34 cellular contexts compared by ENCODE assay signal in the genomic region with DNA sequence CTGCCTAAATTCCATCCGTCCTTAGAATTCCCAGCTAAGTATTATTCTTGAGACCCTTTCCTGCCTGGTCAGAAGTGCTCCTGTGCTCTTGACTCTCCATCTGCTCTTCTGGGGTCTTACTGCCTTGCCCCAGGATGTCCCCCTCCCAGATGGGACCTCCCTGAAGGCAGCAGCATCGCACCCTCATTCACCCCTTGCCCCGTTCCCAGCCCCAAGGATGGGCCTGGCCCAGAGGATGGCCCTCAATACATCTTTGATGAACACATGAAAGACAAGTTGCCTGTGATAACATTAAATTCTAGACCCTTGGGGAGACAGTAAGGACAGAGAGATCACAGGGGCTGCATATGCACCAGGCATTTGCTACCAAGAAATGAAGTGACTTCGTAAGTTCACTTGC.
"Had no signal": no experiment of that assay in that cellular context is flagged by ENCODE, and none has a peak within 500 bp of the region (broad histone marks: within the 10 kb centered on the region; RNA-seq: fewer than 3 reads in every experiment).

No MANE protein-coding gene starts in this region.

- H3K9me3 ChIP-seq: Peyer's patch had no signal

- H3K36me3 ChIP-seq: adrenal gland, brain microvascular endothelial cell, Peyer's patch had no signal

- H3K4me1 ChIP-seq: adrenal gland had no signal

- ATAC-seq: activated naive CD4-positive, alpha-beta T cell treated with anti-CD3 and anti-CD28 coated beads, Interleukin-2, amount 50 U/mL, for 72 hours; activated T-cell treated with anti-CD3 and anti-CD28 coated beads, Interleukin-2, amount 50 U/mL, for 4 hours; PC-3; SK-N-SH treated with all-trans-retinoic acid at 6 μM for 48 hours; T-cell had no signal

- H3K27ac Mint-ChIP-seq: activated B cell treated with CpG ODN at 0.5 μM for 24 hours; activated CD4-positive, alpha-beta memory T cell treated with anti-CD3 and anti-CD28 coated beads for 36 hours; activated naive CD4-positive, alpha-beta T cell treated with anti-CD3 and anti-CD28 coated beads for 36 hours; activated T-helper 1 cell treated with anti-CD3 and anti-CD28 coated beads, Interleukin-12 subunit alpha, Interleukin-12 subunit beta, Interleukin-2, Interleukin-4 antibody, amounts not matched to agents 30 ng/mL and 10 ng/mL and 1 ng/mL, durations not matched to agents 14 hours and 24 hours and 36 hours had no signal

- H3K4me3 Mint-ChIP-seq: activated B cell treated with CpG ODN at 0.5 μM for 24 hours; activated CD4-positive, alpha-beta memory T cell treated with anti-CD3 and anti-CD28 coated beads for 36 hours; activated naive CD4-positive, alpha-beta T cell treated with anti-CD3 and anti-CD28 coated beads for 36 hours; activated T-cell treated with anti-CD3 and anti-CD28 coated beads, Interleukin-2, amount 50 U/mL, for 4 hours; activated T-helper 1 cell treated with anti-CD3 and anti-CD28 coated beads, Interleukin-12 subunit alpha, Interleukin-12 subunit beta, Interleukin-2, Interleukin-4 antibody, amounts not matched to agents 30 ng/mL and 10 ng/mL and 1 ng/mL, durations not matched to agents 14 hours and 24 hours and 36 hours; T-cell had no signal

- H3K4me1 Mint-ChIP-seq: activated B cell treated with CpG ODN at 0.5 μM for 24 hours, T-cell had no signal

- H3K27ac ChIP-seq: adrenal gland, brain microvascular endothelial cell, Peyer's patch, VCaP had no signal

- DNase-seq: activated B cell treated with CpG ODN at 0.5 μM for 24 hours; activated CD4-positive, alpha-beta memory T cell treated with anti-CD3 and anti-CD28 coated beads for 36 hours; activated CD4-positive, alpha-beta T cell treated with anti-CD3 and anti-CD28 coated beads for 4 hours; activated CD4-positive, alpha-beta T cell treated with anti-CD3 and anti-CD28 coated beads, Interleukin-2, amount 50 U/mL, for 1 hour; activated CD4-positive, CD25-positive, alpha-beta regulatory T cell treated with anti-CD3 and anti-CD28 coated beads, Interleukin-2, amount 50 U/mL, for 72 hours; activated CD8-positive, alpha-beta memory T cell treated with anti-CD3 and anti-CD28 coated beads, Interleukin-2, amount 50 U/mL, for 4 hours; activated gamma-delta T cell treated with Interleukin-2 at 50 U/mL for 16 hours; activated naive CD4-positive, alpha-beta T cell treated with anti-CD3 and anti-CD28 coated beads for 36 hours; activated T-cell treated with anti-CD3 and anti-CD28 coated beads for 4 hours; activated T-cell treated with anti-CD3 and anti-CD28 coated beads, Interleukin-2, amount 50 U/mL, for 4 hours; adrenal gland; brain microvascular endothelial cell; Karpas-422; KBM-7; NCI-H1105; NCI-H1436; NCI-H1694; NCI-H1930; NCI-H2171; NCI-H510A; NCI-H526; NCI-H748 treated with DMSO at 0.1 percent for 48 hours; NK-92 treated with Interleukin-12 subunit alpha and Interleukin-12 subunit beta, amount 100 ng/mL, for 24 hours; PC-3; RPMI8226; SIG-M5; T-cell; T-helper 2 cell; T-helper 9 cell had no signal

- H3K4me3 ChIP-seq: adrenal gland, Peyer's patch had no signal

- H3K36me3 Mint-ChIP-seq: activated CD4-positive, alpha-beta memory T cell treated with anti-CD3 and anti-CD28 coated beads for 36 hours; activated naive CD4-positive, alpha-beta T cell treated with anti-CD3 and anti-CD28 coated beads, Interleukin-2, amount 50 U/mL, for 72 hours; T-cell had no signal

- H3K27me3 ChIP-seq: adrenal gland, Peyer's patch had no signal
